8 cellular contexts compared by ENCODE assay signal in genomic region chr3:149575213-149575961, GRCh38.
DNase-seq lines count a peak whose midpoint lies in the region; TF ChIP-seq lines count a peak whose summit lies in the region.

No MANE protein-coding gene starts in this region.

- intact Hi-C loops in A673 (cut with micrococcal nuclease; ENCODE audit: unreplicated experiment), result loop anchor here (5.0 kb wide), 1 partner anchor 82 kb away; the partner anchor contains the start of gene WWTR1
- intact Hi-C loops in colonic mucosa (cut with DNase I), result no loop called here
- intact Hi-C loops in CD14-positive monocyte (cut with micrococcal nuclease), result no loop called here

- H3K9ac ChIP-seq in colonic mucosa (ENCODE audit: low read depth in 2 of 2, low read length in 2 of 2), result peak overlapping the region in 1 of 2 donors; percentile 12

- no peak for TF ChIP-seq CTCF in A673 (conservative IDR thresholded peaks at IDR 0.05; ENCODE audit: low read depth, low read length)
- TF ChIP-seq CTCF in colonic mucosa (IDR thresholded peaks at IDR 0.05), result no peak
- TF ChIP-seq CTCF in CD14-positive monocyte (IDR thresholded peaks at IDR 0.05), result no peak

- H3K9me3 Mint-ChIP-seq in CD14-positive monocyte, result no peaks in the 10 kb centered on the region

- H3K27ac Mint-ChIP-seq in CD14-positive monocyte, result no peak overlapping the region

- DNase-seq in A673 (ENCODE audit: low spot score) (peak; percentile 91), NCI-H1092 (lab: John Stamatoyannopoulos, UW) (peak; percentile 9), colonic mucosa (peak; percentile 24), midbrain (lab: John Stamatoyannopoulos, UW) (peak; percentile 20), CD14-positive monocyte (ENCODE audit: low spot score) (no peak), NCI-H774 (lab: John Stamatoyannopoulos, UW) (no peak), G401 (ENCODE audit: low spot score) (no peak), germinal center (ENCODE audit: low spot score) (no peak)

- POLR2A ChIA-PET in A673 (lab: Charles Lee; ENCODE audit: low non-redundant PET), result interaction anchor here (0.6 kb wide), 1 partner anchor 83 kb away, joined by 3 read pairs; the partner anchor contains the start of gene WWTR1

- H3K27ac ChIP-seq in A673 (ENCODE audit: low read depth, low read length, poor library complexity, severe bottlenecking) (peak overlapping the region; percentile 96), colonic mucosa (peak overlapping the region; percentile 49)

- peak overlapping the region; percentile 26 for H3K4me3 ChIP-seq in A673 (ENCODE audit: low read depth, low read length, poor library complexity, severe bottlenecking)
- no peak overlapping the region for H3K4me3 ChIP-seq in colonic mucosa

- BruUV-seq in A673 (replicated peaks; lab: Mats Ljungman, UMichigan), result no TSS peak

- H3K9me3 ChIP-seq in A673 (ENCODE audit: low read depth, low read length, poor library complexity, severe bottlenecking) (no peaks in the 10 kb centered on the region), colonic mucosa (no peaks in the 10 kb centered on the region)

- CTCF ChIA-PET in A673 (lab: Charles Lee), result interaction anchor here (0.7 to 1.3 kb wide), 2 partner anchors 18 to 142 kb away, joined by 3 read pairs; no protein-coding TSS in a partner anchor

- H3K4me1 Mint-ChIP-seq in CD14-positive monocyte, result peaks cover 6% of the 10 kb centered on the region

- H3K4me3 Mint-ChIP-seq in CD14-positive monocyte, result no peak overlapping the region

- in situ Hi-C loops in G401 (cut with HindIII; ENCODE audit: low sequenced_read_pairs), result loop anchor here (5.0 kb wide), 1 partner anchor 42 kb away; no protein-coding TSS in a partner anchor

- H3K36me3 ChIP-seq in A673 (ENCODE audit: insufficient read depth, low read length, poor library complexity, severe bottlenecking), result peaks cover 8% of the 10 kb centered on the region
- no peaks in the 10 kb centered on the region for H3K36me3 ChIP-seq in colonic mucosa

- peaks cover 41 to 67% (median 53%) of the 10 kb centered on the region in 3 donors for H3K27me3 Mint-ChIP-seq in CD14-positive monocyte (ENCODE audit: low read depth in 3 of 3)

- peaks cover 71% of the 10 kb centered on the region for H3K4me1 ChIP-seq in A673 (ENCODE audit: insufficient read depth, low read length, poor library complexity, severe bottlenecking)
- H3K4me1 ChIP-seq in colonic mucosa, result no peaks in the 10 kb centered on the region

- no peaks in the 10 kb centered on the region for H3K36me3 Mint-ChIP-seq in CD14-positive monocyte

- H3K27me3 ChIP-seq in A673 (replicated peaks; ENCODE audit: insufficient read depth, low read depth, low read length, poor library complexity) (no peaks in the 10 kb centered on the region), colonic mucosa (no peaks in the 10 kb centered on the region)

Comparison
In these comparisons a context has a peak if more than half of its experiments do, and no peak if none do; other contexts are left out.
1. DNase-seq: peak in A673 (single experiment), NCI-H1092 (single experiment), colonic mucosa (single experiment) and midbrain (single experiment); none in CD14-positive monocyte (single experiment), NCI-H774 (single experiment), G401 (single experiment) and germinal center (single experiment).